9 cellular contexts compared by ENCODE assay signal in genomic region chr5:150295172-150295611, GRCh38. TPM values are rescaled to one million over a fixed set of nuclear protein-coding genes. Genes with fewer than 3 reads are reported as not detected.
DNase-seq lines count a peak whose midpoint lies in the region; ATAC-seq and TF ChIP-seq lines count a peak whose summit lies in the region.
"Had no signal": no experiment of that assay in that cellular context is flagged by ENCODE, and none has a peak within 500 bp of the region (broad histone marks: within the 10 kb centered on the region; RNA-seq: fewer than 3 reads in every experiment).

No MANE protein-coding gene starts in this region.

- POLR2A ChIA-PET in RWPE1 (lab: Yijun Ruan, JAX; ENCODE audit: low non-redundant PET): interaction anchor here (0.6 kb wide), 1 partner anchor 382 kb away, joined by 3 read pairs; no protein-coding TSS in a partner anchor

- H3K27ac ChIP-seq in RWPE1: peak overlapping the region; percentile 99
- H3K27ac ChIP-seq in foreskin keratinocyte: peak overlapping the region; percentile 83
- H3K27ac ChIP-seq in skin epidermis: peak overlapping the region in 12 of 21 experiments; percentile 1 to 63 (median 34)
- H3K27ac ChIP-seq: VCaP had no signal

- CTCF ChIA-PET in RWPE1 (lab: Yijun Ruan, JAX): interaction anchor here (0.6 to 1.2 kb wide), 5 partner anchors 22 to 1038 kb away, joined by 3 to 9 read pairs (median 3); no protein-coding TSS in a partner anchor

- DNase-seq in HCEC 1CT: peak; percentile 37
- peak; percentile 91 for DNase-seq in RWPE1 (ENCODE audit: low spot score)
- DNase-seq in foreskin keratinocyte: peak; percentile 75 to 85
- DNase-seq in GM13977 (ENCODE audit: low spot score): no peak
- no peak for DNase-seq in NCI-H446 treated with DMSO at 0.1 percent for 48 hours (lab: John Stamatoyannopoulos, UW)
- no peak for DNase-seq in NCI-H1436 (lab: John Stamatoyannopoulos, UW)
- DNase-seq: NCI-H187 treated with DMSO at 0.1 percent for 48 hours had no signal

- no peaks in the 10 kb centered on the region for H3K27me3 ChIP-seq in foreskin keratinocyte

- peaks cover 21% of the 10 kb centered on the region for H3K4me1 ChIP-seq in foreskin keratinocyte

- H3K4me3 ChIP-seq in skin epidermis: no peak overlapping the region

- ATAC-seq in foreskin keratinocyte: peak; percentile 70

- TF ChIP-seq CTCF in RWPE1 (conservative IDR thresholded peaks at IDR 0.05; ENCODE audit: low read depth): no peak
- no peak for TF ChIP-seq CTCF in foreskin keratinocyte (conservative IDR thresholded peaks at IDR 0.05)
- no peak for TF ChIP-seq CTCF in GM13977 (IDR thresholded peaks at IDR 0.05; ENCODE audit: extremely low read depth, insufficient read depth, missing control alignments)

- in situ Hi-C loops in GM13977 (cut with MboI; ENCODE audit: low pct_unique_long_range_greater_than_20kb, low sequenced_read_pairs, unreplicated experiment): no loop called here

RNA-seq across cellular contexts. Expression of gene CAMK2A, which starts 5.6 kb away (rescaled TPM):
- total RNA-seq in foreskin keratinocyte: 0.04 TPM in 1 of 2 replicates, not detected in the other
- 0.01 TPM in 1 of 2 replicates, not detected in the other for polyA plus RNA-seq in foreskin keratinocyte

RNA-seq across cellular contexts. Expression of gene ARSI, which starts 7.5 kb away (rescaled TPM):
- total RNA-seq in foreskin keratinocyte: 4.7 and 5.0 TPM in 2 replicates
- polyA plus RNA-seq in foreskin keratinocyte: 3.5 and 3.7 TPM in 2 replicates

Comparison
In these comparisons a context has a peak if more than half of its experiments do, and no peak if none do; other contexts are left out.
1. DNase-seq: peak in HCEC 1CT (single experiment), RWPE1 (single experiment) and foreskin keratinocyte (2 of 2); none in GM13977 (single experiment), NCI-H446 treated with DMSO at 0.1 percent for 48 hours (single experiment) and NCI-H1436 (single experiment).
2. H3K27ac ChIP-seq: peak in every context shown above with its lines; median percentile 99 in RWPE1; 83 in foreskin keratinocyte; 34 in skin epidermis.